ENCODE assay signal across 1 cellular context in the genomic region with DNA sequence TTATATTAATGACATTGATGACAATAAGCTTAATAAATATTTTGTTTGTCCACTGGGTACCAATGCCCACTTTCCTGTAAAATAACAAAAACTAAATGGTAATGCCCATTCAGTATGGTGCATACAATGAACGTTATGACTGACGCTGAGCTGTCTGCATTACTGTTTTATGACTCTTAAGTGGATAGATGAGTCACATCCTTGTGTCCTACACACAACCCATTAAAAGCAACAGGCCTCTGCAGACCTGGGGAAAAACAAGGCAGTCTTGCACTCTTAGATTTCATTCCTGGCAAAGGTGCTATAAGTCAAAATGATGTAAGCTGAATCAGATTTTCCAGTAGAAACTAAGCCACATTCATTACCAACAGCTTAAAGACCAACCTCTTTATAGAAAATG.
A peak's percentile ranks its signal among the peaks of the same experiment; 100 is the strongest.
TF ChIP-seq lines count a peak whose summit lies in the region.

No MANE protein-coding gene starts in this region.

TF ChIP-seq in IMR-90, 13 proteins besides CTCF, POLR2A, EP300 and RAD21 (continued from another document):
- TF ChIP-seq, protein P1, sequence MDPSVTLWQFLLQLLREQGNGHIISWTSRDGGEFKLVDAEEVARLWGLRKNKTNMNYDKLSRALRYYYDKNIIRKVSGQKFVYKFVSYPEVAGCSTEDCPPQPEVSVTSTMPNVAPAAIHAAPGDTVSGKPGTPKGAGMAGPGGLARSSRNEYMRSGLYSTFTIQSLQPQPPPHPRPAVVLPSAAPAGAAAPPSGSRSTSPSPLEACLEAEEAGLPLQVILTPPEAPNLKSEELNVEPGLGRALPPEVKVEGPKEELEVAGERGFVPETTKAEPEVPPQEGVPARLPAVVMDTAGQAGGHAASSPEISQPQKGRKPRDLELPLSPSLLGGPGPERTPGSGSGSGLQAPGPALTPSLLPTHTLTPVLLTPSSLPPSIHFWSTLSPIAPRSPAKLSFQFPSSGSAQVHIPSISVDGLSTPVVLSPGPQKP (IDR thresholded peaks at IDR 0.05; ENCODE audit: borderline replicate concordance, low read depth, low read length), result no peak
- TF ChIP-seq RFX5 (IDR thresholded peaks at IDR 0.05; ENCODE audit: low read depth, low read length) (no peak), NFE2L2 (IDR thresholded peaks at IDR 0.05; ENCODE audit: low read depth, low read length) (no peak), CHD1 (IDR thresholded peaks at IDR 0.05; ENCODE audit: low read depth, low read length) (no peak), MAZ (IDR thresholded peaks at IDR 0.05; ENCODE audit: borderline replicate concordance, low read depth, low read length) (no peak), BHLHE40 (IDR thresholded peaks at IDR 0.05; ENCODE audit: low read depth, low read length) (peak; percentile 46; the same call in 1 of the 2 replicates), MAFK (IDR thresholded peaks at IDR 0.05; ENCODE audit: low read depth, low read length) (no peak), MXI1 (IDR thresholded peaks at IDR 0.05; ENCODE audit: borderline replicate concordance, low read depth, low read length) (no peak)
